Comparison of ENCODE assay signal across 8 cellular contexts in the genomic region with DNA sequence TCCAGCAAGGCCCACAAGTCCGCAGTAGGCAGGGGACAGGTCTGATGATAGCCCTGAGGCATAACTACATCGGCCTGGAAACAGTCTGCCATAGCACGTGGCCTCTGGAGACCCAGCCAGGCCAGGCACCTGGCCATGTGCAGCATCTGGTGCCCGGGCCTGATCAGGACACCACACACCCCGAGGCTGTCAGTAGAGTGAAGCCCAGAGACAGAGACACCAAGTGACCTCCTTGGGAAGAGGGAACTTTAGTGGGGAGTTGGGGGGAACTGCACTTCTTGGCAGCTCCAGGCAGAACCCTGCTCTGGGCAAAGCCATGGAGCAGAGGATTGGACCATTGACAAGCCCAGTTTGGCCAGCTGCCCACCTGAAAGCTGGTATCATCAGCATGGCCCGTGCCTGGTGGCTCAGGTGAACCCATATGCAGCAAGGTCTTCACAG. TPM values are rescaled to one million over a fixed set of nuclear protein-coding genes. Genes with fewer than 3 reads are reported as not detected.
DNase-seq lines count a peak whose midpoint lies in the region; ATAC-seq and TF ChIP-seq lines count a peak whose summit lies in the region.

No MANE protein-coding gene starts in this region.

- no peak overlapping the region for H3K27ac Mint-ChIP-seq in activated naive CD8-positive, alpha-beta T cell treated with anti-CD3 and anti-CD28 coated beads for 36 hours

- peaks cover 6% of the 10 kb centered on the region for H3K36me3 Mint-ChIP-seq in activated naive CD8-positive, alpha-beta T cell treated with anti-CD3 and anti-CD28 coated beads for 36 hours

- H3K4me3 Mint-ChIP-seq in activated naive CD8-positive, alpha-beta T cell treated with anti-CD3 and anti-CD28 coated beads for 36 hours, result peak overlapping the region; percentile 73

- no peaks in the 10 kb centered on the region for H3K27me3 ChIP-seq in right cardiac atrium (ENCODE audit: control insufficient read depth, insufficient read depth)

- peaks cover 31% of the 10 kb centered on the region for H3K4me1 Mint-ChIP-seq in activated naive CD8-positive, alpha-beta T cell treated with anti-CD3 and anti-CD28 coated beads for 36 hours

- peak overlapping the region; percentile 72 for H3K27ac ChIP-seq in right cardiac atrium (ENCODE audit: low read length)

- intact Hi-C loops in right cardiac atrium (cut with DNase I) (loop anchor here in 2 of 4 donors (5.0 kb wide), 1 partner anchor 35 kb away; a partner anchor contains a TSS), sciatic nerve (cut with DNase I) (no loop called here)

- peak; percentile 30 for DNase-seq in D341Med (ENCODE audit: low spot score)
- DNase-seq in activated naive CD8-positive, alpha-beta T cell treated with anti-CD3 and anti-CD28 coated beads for 36 hours, result no peak
- DNase-seq in right cardiac atrium, result peak; percentile 50 to 76 (median 76)
- DNase-seq in sciatic nerve (ENCODE audit: low spot score), result peak; percentile 73
- no peak for DNase-seq in SK-N-DZ (ENCODE audit: low spot score)

- ATAC-seq in right cardiac atrium (no peak), sciatic nerve (peak; percentile 1), GM18505 (IDR thresholded peaks at IDR 0.05; ENCODE audit: unreplicated experiment) (no peak), GM21515 (IDR thresholded peaks at IDR 0.05; ENCODE audit: unreplicated experiment) (no peak), HG03565 (IDR thresholded peaks at IDR 0.05; ENCODE audit: unreplicated experiment) (no peak)

- peak overlapping the region; percentile 51 for H3K4me3 ChIP-seq in right cardiac atrium (ENCODE audit: low read length)

- TF ChIP-seq POLR2A in GM18505 (IDR thresholded peaks at IDR 0.05; ENCODE audit: borderline replicate concordance, extremely low read depth, insufficient read depth, insufficient read length), result no peak

- WGBS in right cardiac atrium, result 40% methylated on average over 6 of the region's 6 CpGs

- H3K9me3 ChIP-seq in right cardiac atrium (ENCODE audit: control insufficient read depth, low read length), result no peaks in the 10 kb centered on the region

- no peaks in the 10 kb centered on the region for H3K27me3 Mint-ChIP-seq in activated naive CD8-positive, alpha-beta T cell treated with anti-CD3 and anti-CD28 coated beads for 36 hours

- H3K4me1 ChIP-seq in right cardiac atrium (ENCODE audit: control insufficient read depth, insufficient read depth, low read length), result peaks cover 6% of the 10 kb centered on the region

- H3K9me3 Mint-ChIP-seq in activated naive CD8-positive, alpha-beta T cell treated with anti-CD3 and anti-CD28 coated beads for 36 hours, result no peaks in the 10 kb centered on the region

RNA-seq across cellular contexts. Expression of gene SHISA5, which starts 1.2 kb away (rescaled TPM):
- 10 to 100 TPM; 68.8 to 73.5 TPM for total RNA-seq in activated naive CD8-positive, alpha-beta T cell treated with anti-CD3 and anti-CD28 coated beads for 36 hours
- total RNA-seq in right cardiac atrium (10 to 100 TPM; 72.9 to 93.1 (median 76.2) TPM), sciatic nerve (138 TPM)
- polyA plus RNA-seq in right cardiac atrium, result 57.0 TPM
- polyA plus RNA-seq in SK-N-DZ (2014; cell fraction: cytosol; rRNA removed), result 100 and 104 TPM in 2 replicates
- 37.9 and 46.3 TPM in 2 replicates for polyA plus RNA-seq in SK-N-DZ (2014; cell fraction: nucleus; rRNA removed)

RNA-seq across cellular contexts. Expression of gene PFKFB4, which starts 53.9 kb away (rescaled TPM):
- 10 to 100 TPM; 33.7 to 36.1 TPM for total RNA-seq in activated naive CD8-positive, alpha-beta T cell treated with anti-CD3 and anti-CD28 coated beads for 36 hours
- total RNA-seq in right cardiac atrium, result 1 to 10 TPM; 1.9 to 2.7 (median 2.1) TPM
- polyA plus RNA-seq in right cardiac atrium, result 0.75 TPM
- 7.9 TPM for total RNA-seq in sciatic nerve
- 7.9 and 12.8 TPM in 2 replicates for polyA plus RNA-seq in SK-N-DZ (2014; cell fraction: cytosol; rRNA removed)
- polyA plus RNA-seq in SK-N-DZ (2014; cell fraction: nucleus; rRNA removed), result 21.1 and 22.6 TPM in 2 replicates

RNA-seq across cellular contexts. Expression of gene ATRIP, which starts 56.2 kb away (rescaled TPM):
- total RNA-seq in activated naive CD8-positive, alpha-beta T cell treated with anti-CD3 and anti-CD28 coated beads for 36 hours, result 10 to 100 TPM; 17.3 to 17.9 TPM
- 1 to 10 TPM; 4.0 to 5.2 (median 4.3) TPM for total RNA-seq in right cardiac atrium
- polyA plus RNA-seq in right cardiac atrium, result 3.5 TPM
- 7.5 TPM for total RNA-seq in sciatic nerve
- 8.2 and 8.6 TPM in 2 replicates for polyA plus RNA-seq in SK-N-DZ (2014; cell fraction: cytosol; rRNA removed)
- 16.8 and 17.7 TPM in 2 replicates for polyA plus RNA-seq in SK-N-DZ (2014; cell fraction: nucleus; rRNA removed)

Comparison
In these comparisons a context has a peak if more than half of its experiments do, and no peak if none do; other contexts are left out.
1. DNase-seq: peak in D341Med (single experiment), right cardiac atrium (3 of 3) and sciatic nerve (single experiment); none in activated naive CD8-positive, alpha-beta T cell treated with anti-CD3 and anti-CD28 coated beads for 36 hours (single experiment) and SK-N-DZ (single experiment).